17 cellular contexts compared by ENCODE assay signal in genomic region chr10:69828115-69828870, GRCh38. TPM values are rescaled to one million over a fixed set of nuclear protein-coding genes. Genes with fewer than 3 reads are reported as not detected.
"Had no signal": no experiment of that assay in that cellular context is flagged by ENCODE, and none has a peak within 500 bp of the region (broad histone marks: within the 10 kb centered on the region; RNA-seq: fewer than 3 reads in every experiment).

No MANE protein-coding gene starts in this region.

- ATAC-seq: activated CD8-positive, alpha-beta T cell treated with anti-CD3 and anti-CD28 coated beads, Interleukin-2, amount 10 ng/mL, durations not matched to agents 7 days and 5 days; gastroesophageal sphincter; left colon; pancreas; stimulated activated memory B cell treated with anti-CD40 and anti-IgM and Interleukin-4, amounts not matched to agents 10 μg/mL and 1 μg/mL and 100 μg/mL, for 72 hours had no signal

- H3K4me2 ChIP-seq: neural progenitor cell had no signal

- H3K4me1 ChIP-seq: adrenal gland, pancreas, thyroid gland, vagina had no signal

- H3K27ac ChIP-seq: adrenal gland, gastroesophageal sphincter, neural progenitor cell, pancreas, thyroid gland, vagina had no signal

- FAIRE-seq: islet of Langerhans, pancreas had no signal

- H3K9ac ChIP-seq: neural progenitor cell had no signal

- H2AFZ ChIP-seq: neural progenitor cell had no signal

- DNase-seq: activated CD4-positive, alpha-beta T cell treated with anti-CD3 and anti-CD28 coated beads, Interleukin-2, amount 10 ng/mL, durations not matched to agents 24 days and 14 days; activated CD4-positive, CD25-positive, alpha-beta regulatory T cell; activated CD8-positive, alpha-beta memory T cell treated with anti-CD3 and anti-CD28 coated beads, Interleukin-2, amount 50 U/mL, for 4 hours; activated CD8-positive, alpha-beta T cell treated with anti-CD3 and anti-CD28 coated beads, Interleukin-2, amount 10 ng/mL, durations not matched to agents 7 days and 5 days; activated effector memory CD4-positive, alpha-beta T cell treated with anti-CD3 and anti-CD28 coated beads, Interleukin-2, amount 50 U/mL, for 16 hours; activated T-cell treated with anti-CD3 and anti-CD28 coated beads, Interleukin-2, amount 50 U/mL, for 48 hours; adrenal gland; left colon; pancreas; stimulated activated CD4-positive, alpha-beta T cell treated with anti-CD3 and anti-CD28 coated beads, Interleukin-1b, Interleukin-23, amount 100 ng/mL, for 48 hours; thyroid gland had no signal

- H3K36me3 ChIP-seq: adrenal gland, gastroesophageal sphincter, neural progenitor cell, pancreas, thyroid gland, vagina had no signal

- H3K4me3 ChIP-seq: adrenal gland, gastroesophageal sphincter, lung, neural progenitor cell, pancreas, thyroid gland, vagina had no signal

- H3K9me3 ChIP-seq: adrenal gland, gastroesophageal sphincter, pancreas, thyroid gland, vagina had no signal

- H3K27me3 ChIP-seq: adrenal gland, neural progenitor cell, pancreas, thyroid gland, vagina had no signal

RNA-seq across cellular contexts. Expression of gene COL13A1, which starts 26.6 kb away (rescaled TPM):
- total RNA-seq: activated CD4-positive, alpha-beta T cell treated with anti-CD3 and anti-CD28 coated beads, Interleukin-2, amount 10 ng/mL, durations not matched to agents 24 days and 14 days; activated CD8-positive, alpha-beta T cell treated with anti-CD3 and anti-CD28 coated beads, Interleukin-2, amount 10 ng/mL, durations not matched to agents 7 days and 5 days; vagina had no signal
